1 cellular context compared by ENCODE assay signal in the genomic region with DNA sequence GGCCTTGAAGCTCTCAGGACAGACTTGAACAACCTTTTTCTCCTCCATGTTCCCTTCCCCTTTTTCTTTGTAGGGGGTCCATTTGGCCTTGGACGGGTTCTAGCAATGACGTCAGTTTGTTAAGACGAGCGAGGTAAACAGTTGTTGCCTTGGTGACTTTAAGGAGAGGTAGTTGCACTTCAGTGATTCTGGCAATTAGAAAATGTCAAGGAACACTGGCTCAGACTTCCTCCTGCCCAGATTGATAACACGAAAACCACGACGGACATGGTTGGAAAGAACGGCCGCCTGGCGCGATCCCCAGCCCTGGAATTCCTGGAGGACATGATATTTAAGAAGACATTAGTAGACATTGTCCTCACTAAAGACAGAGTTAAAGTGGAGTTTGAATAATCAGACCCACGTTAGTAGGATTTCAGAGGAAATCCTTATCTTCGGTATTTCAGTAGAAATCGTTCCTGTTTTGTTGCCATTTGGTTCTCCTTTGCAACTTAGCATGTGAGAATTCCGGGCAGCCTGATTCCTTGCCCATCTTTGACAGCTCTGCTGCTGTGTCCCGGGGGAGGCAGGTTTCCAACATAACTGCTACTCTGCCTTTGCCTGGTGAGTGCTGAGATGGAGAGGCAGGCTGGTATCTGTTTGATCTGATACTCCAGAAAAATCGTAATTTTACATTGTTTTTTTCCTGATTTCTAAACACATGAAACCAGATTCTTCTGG.
TF ChIP-seq lines count a peak whose summit lies in the region.

No MANE protein-coding gene starts in this region.

TF ChIP-seq in GM12878, 131 proteins besides CTCF, POLR2A, EP300 and RAD21 (continued from another document):
- TF ChIP-seq EED (IDR thresholded peaks at IDR 0.05; ENCODE audit: low read depth) (peak; percentile 55; the same call in 1 of the 2 replicates), RAD51 (IDR thresholded peaks at IDR 0.05) (no peak)
- TF ChIP-seq, protein P1, sequence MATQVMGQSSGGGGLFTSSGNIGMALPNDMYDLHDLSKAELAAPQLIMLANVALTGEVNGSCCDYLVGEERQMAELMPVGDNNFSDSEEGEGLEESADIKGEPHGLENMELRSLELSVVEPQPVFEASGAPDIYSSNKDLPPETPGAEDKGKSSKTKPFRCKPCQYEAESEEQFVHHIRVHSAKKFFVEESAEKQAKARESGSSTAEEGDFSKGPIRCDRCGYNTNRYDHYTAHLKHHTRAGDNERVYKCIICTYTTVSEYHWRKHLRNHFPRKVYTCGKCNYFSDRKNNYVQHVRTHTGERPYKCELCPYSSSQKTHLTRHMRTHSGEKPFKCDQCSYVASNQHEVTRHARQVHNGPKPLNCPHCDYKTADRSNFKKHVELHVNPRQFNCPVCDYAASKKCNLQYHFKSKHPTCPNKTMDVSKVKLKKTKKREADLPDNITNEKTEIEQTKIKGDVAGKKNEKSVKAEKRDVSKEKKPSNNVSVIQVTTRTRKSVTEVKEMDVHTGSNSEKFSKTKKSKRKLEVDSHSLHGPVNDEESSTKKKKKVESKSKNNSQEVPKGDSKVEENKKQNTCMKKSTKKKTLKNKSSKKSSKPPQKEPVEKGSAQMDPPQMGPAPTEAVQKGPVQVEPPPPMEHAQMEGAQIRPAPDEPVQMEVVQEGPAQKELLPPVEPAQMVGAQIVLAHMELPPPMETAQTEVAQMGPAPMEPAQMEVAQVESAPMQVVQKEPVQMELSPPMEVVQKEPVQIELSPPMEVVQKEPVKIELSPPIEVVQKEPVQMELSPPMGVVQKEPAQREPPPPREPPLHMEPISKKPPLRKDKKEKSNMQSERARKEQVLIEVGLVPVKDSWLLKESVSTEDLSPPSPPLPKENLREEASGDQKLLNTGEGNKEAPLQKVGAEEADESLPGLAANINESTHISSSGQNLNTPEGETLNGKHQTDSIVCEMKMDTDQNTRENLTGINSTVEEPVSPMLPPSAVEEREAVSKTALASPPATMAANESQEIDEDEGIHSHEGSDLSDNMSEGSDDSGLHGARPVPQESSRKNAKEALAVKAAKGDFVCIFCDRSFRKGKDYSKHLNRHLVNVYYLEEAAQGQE (IDR thresholded peaks at IDR 0.05; ENCODE audit: low read depth, low read length) = no peak
